ENCODE assay signal across 1 cellular context in the genomic region with DNA sequence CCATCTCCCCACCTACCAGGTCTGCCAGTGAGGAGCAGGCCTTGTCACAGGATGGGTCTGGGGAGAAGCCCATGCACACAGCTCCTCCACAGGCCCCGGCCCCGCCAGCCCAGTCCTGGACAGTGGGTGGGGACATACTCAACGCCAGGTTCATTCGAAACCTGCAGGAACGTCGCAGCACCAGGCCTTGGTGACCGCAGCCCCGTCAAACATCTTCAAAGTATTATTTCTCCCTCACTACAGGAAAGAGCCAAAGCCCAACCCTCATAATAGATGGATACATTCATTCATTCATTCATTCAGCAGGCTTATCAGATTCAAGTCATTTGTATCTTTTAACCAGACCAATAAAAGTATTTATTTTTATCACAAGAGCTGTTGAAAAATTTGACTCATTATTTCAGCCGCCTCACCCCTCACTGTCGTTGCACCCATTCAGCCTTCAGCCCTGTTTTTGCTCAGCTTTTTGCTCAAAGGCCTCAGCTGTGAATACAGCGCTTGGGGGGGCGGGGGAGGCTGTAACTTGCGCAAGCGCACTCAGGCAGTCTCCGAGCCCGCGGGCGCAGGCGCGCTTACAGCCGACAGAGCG.
TF ChIP-seq lines count a peak whose summit lies in the region.

No MANE protein-coding gene starts in this region.

TF ChIP-seq in K562, 482 proteins besides CTCF, POLR2A, EP300 and RAD21 (continued from another document and continues in another):
- TF ChIP-seq CBX8 (IDR thresholded peaks at IDR 0.05; ENCODE audit: borderline replicate concordance, extremely low read depth, low read depth, low read length, poor library complexity, severe bottlenecking) (no peak), RFX5 (IDR thresholded peaks at IDR 0.05; ENCODE audit: low read depth, low read length) (no peak), RBM15 (IDR thresholded peaks at IDR 0.05; ENCODE audit: insufficient read depth, low read length) (no peak), ZNF444 (CRISPR knock-in tag; IDR thresholded peaks at IDR 0.05) (no peak), SMARCC2 (IDR thresholded peaks at IDR 0.05; ENCODE audit: low read depth) (no peak), PCBP1 (IDR thresholded peaks at IDR 0.05; ENCODE audit: low read depth, low read length, poor library complexity, severe bottlenecking) (peak; percentile 82), ZZZ3 (IDR thresholded peaks at IDR 0.05) (no peak), KLF13 (tag; IDR thresholded peaks at IDR 0.05; ENCODE audit: borderline replicate concordance, low read depth) (no peak), MYC (IDR thresholded peaks at IDR 0.05; ENCODE audit: low read depth, low read length) (no peak), MYC (CRISPR knock-in tag; IDR thresholded peaks at IDR 0.05; ENCODE audit: borderline replicate concordance, low read depth) (no peak), C11orf30 (IDR thresholded peaks at IDR 0.05; ENCODE audit: low read depth) (no peak), BRCA1 (IDR thresholded peaks at IDR 0.05) (no peak), BRCA1 (CRISPR knock-in tag; IDR thresholded peaks at IDR 0.05) (no peak), ZBTB7A (IDR thresholded peaks at IDR 0.05; ENCODE audit: borderline replicate concordance, control insufficient read depth, low read depth, low read length) (no peak), POLR2AphosphoS5 (IDR thresholded peaks at IDR 0.05; ENCODE audit: control insufficient read depth, insufficient read depth, low read depth, low read length) (no peak), ZNF408 (CRISPR knock-in tag; IDR thresholded peaks at IDR 0.05; ENCODE audit: low read depth) (no peak), ARHGAP35 (IDR thresholded peaks at IDR 0.05; ENCODE audit: partially characterized antibody) (no peak), NFATC3 (IDR thresholded peaks at IDR 0.05) (no peak), KDM1A (IDR thresholded peaks at IDR 0.05) (no peak), GABPA (tag; conservative IDR thresholded peaks at IDR 0.05; ENCODE audit: low read depth) (no peak), KAT7 (CRISPR knock-in tag; IDR thresholded peaks at IDR 0.05; ENCODE audit: borderline replicate concordance) (peak; percentile 75; the same call in 1 of the 2 replicates), XRCC3 (IDR thresholded peaks at IDR 0.05) (no peak), ZNF175 (CRISPR knock-in tag; IDR thresholded peaks at IDR 0.05; ENCODE audit: low read depth) (no peak), SRF (CRISPR knock-in tag; IDR thresholded peaks at IDR 0.05) (no peak), RERE (CRISPR knock-in tag; IDR thresholded peaks at IDR 0.05; ENCODE audit: borderline replicate concordance) (no peak), GTF3C2 (IDR thresholded peaks at IDR 0.05; ENCODE audit: borderline replicate concordance, extremely low read depth, insufficient read length) (no peak), MEIS2 (IDR thresholded peaks at IDR 0.05; ENCODE audit: partially characterized antibody) (peak; percentile 94), ARID4B (CRISPR knock-in tag; IDR thresholded peaks at IDR 0.05) (no peak), ZNF174 (CRISPR knock-in tag; IDR thresholded peaks at IDR 0.05) (no peak), KDM2B (CRISPR knock-in tag; IDR thresholded peaks at IDR 0.05) (no peak), NFE2L1 (tag; IDR thresholded peaks at IDR 0.05; ENCODE audit: borderline replicate concordance, low read depth) (no peak), TEAD2 (tag; IDR thresholded peaks at IDR 0.05) (no peak), MXI1 (IDR thresholded peaks at IDR 0.05; ENCODE audit: low read depth, low read length) (no peak), ZKSCAN1 (IDR thresholded peaks at IDR 0.05; ENCODE audit: low read depth, low read length) (peak; percentile 66), NR4A1 (CRISPR knock-in tag; IDR thresholded peaks at IDR 0.05) (no peak), NR4A1 (tag; IDR thresholded peaks at IDR 0.05) (no peak), SMAD3 (CRISPR knock-in tag; conservative IDR thresholded peaks at IDR 0.05) (0 out of 2 replicates have a peak, but pooled peaks have one; percentile 17), KDM4B (IDR thresholded peaks at IDR 0.05; ENCODE audit: borderline replicate concordance in 2 of 2, low read depth in 1 of 2) (no peak)
- TF ChIP-seq, protein P1, sequence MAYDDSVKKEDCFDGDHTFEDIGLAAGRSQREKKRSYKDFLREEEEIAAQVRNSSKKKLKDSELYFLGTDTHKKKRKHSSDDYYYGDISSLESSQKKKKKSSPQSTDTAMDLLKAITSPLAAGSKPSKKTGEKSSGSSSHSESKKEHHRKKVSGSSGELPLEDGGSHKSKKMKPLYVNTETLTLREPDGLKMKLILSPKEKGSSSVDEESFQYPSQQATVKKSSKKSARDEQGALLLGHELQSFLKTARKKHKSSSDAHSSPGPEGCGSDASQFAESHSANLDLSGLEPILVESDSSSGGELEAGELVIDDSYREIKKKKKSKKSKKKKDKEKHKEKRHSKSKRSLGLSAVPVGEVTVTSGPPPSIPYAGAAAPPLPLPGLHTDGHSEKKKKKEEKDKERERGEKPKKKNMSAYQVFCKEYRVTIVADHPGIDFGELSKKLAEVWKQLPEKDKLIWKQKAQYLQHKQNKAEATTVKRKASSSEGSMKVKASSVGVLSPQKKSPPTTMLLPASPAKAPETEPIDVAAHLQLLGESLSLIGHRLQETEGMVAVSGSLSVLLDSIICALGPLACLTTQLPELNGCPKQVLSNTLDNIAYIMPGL (CRISPR knock-in tag; IDR thresholded peaks at IDR 0.05), result 0 out of 2 replicates have a peak, but pooled peaks have one; percentile 31
- TF ChIP-seq, protein P2, sequence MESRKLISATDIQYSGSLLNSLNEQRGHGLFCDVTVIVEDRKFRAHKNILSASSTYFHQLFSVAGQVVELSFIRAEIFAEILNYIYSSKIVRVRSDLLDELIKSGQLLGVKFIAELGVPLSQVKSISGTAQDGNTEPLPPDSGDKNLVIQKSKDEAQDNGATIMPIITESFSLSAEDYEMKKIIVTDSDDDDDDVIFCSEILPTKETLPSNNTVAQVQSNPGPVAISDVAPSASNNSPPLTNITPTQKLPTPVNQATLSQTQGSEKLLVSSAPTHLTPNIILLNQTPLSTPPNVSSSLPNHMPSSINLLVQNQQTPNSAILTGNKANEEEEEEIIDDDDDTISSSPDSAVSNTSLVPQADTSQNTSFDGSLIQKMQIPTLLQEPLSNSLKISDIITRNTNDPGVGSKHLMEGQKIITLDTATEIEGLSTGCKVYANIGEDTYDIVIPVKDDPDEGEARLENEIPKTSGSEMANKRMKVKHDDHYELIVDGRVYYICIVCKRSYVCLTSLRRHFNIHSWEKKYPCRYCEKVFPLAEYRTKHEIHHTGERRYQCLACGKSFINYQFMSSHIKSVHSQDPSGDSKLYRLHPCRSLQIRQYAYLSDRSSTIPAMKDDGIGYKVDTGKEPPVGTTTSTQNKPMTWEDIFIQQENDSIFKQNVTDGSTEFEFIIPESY (CRISPR knock-in tag; IDR thresholded peaks at IDR 0.05), result no peak
- TF ChIP-seq, protein P3, sequence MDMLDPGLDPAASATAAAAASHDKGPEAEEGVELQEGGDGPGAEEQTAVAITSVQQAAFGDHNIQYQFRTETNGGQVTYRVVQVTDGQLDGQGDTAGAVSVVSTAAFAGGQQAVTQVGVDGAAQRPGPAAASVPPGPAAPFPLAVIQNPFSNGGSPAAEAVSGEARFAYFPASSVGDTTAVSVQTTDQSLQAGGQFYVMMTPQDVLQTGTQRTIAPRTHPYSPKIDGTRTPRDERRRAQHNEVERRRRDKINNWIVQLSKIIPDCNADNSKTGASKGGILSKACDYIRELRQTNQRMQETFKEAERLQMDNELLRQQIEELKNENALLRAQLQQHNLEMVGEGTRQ (CRISPR knock-in tag; IDR thresholded peaks at IDR 0.05), result no peak
- TF ChIP-seq, protein P4, sequence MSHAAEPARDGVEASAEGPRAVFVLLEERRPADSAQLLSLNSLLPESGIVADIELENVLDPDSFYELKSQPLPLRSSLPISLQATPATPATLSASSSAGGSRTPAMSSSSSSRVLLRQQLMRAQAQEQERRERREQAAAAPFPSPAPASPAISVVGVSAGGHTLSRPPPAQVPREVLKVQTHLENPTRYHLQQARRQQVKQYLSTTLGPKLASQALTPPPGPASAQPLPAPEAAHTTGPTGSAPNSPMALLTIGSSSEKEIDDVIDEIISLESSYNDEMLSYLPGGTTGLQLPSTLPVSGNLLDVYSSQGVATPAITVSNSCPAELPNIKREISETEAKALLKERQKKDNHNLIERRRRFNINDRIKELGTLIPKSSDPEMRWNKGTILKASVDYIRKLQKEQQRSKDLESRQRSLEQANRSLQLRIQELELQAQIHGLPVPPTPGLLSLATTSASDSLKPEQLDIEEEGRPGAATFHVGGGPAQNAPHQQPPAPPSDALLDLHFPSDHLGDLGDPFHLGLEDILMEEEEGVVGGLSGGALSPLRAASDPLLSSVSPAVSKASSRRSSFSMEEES (CRISPR knock-in tag; IDR thresholded peaks at IDR 0.05), result 0 out of 2 replicates have a peak, but pooled peaks have one; percentile 2
